Comparison of ENCODE assay signal across 25 cellular contexts in genomic region chr18:12085136-12085535, GRCh38. TPM values are rescaled to one million over a fixed set of nuclear protein-coding genes. Genes with fewer than 3 reads are reported as not detected.
DNase-seq lines count a peak whose midpoint lies in the region; ATAC-seq, FAIRE-seq and TF ChIP-seq lines count a peak whose summit lies in the region.
"Had no signal": no experiment of that assay in that cellular context is flagged by ENCODE, and none has a peak within 500 bp of the region (broad histone marks: within the 10 kb centered on the region; RNA-seq: fewer than 3 reads in every experiment).

No MANE protein-coding gene starts in this region.

- H3K4me3 ChIP-seq in H7 (ENCODE audit: insufficient read depth, low read depth, low read length) (no peak overlapping the region), K562 (no peak overlapping the region)

- DNase-seq in H7 (peak; percentile 58), K562 (ENCODE audit: extremely low read depth in 1 of 4, low spot score in 3 of 4) (no peak), islet precursor cell (peak; percentile 51), urothelium cell line (ENCODE audit: low spot score) (no peak), MCF 10A (ENCODE audit: unreplicated experiment) (no peak)
- DNase-seq: ACHN; BE2C; Caco-2; CD4-positive, alpha-beta T cell; DMS153; DMS79; GDM1; GOT3; HCEC 1CT; HFFc6; IMR-90; KBM-7 had no signal

- no peaks in the 10 kb centered on the region for H3K36me3 ChIP-seq in H7 (replicated peaks; ENCODE audit: control insufficient read depth, insufficient read depth, low read length)
- H3K36me3 ChIP-seq in K562 (ENCODE audit: control insufficient read depth, insufficient read depth, low read length): no peaks in the 10 kb centered on the region
- H3K36me3 ChIP-seq: BE2C had no signal

- BruUV-seq in K562 (replicated peaks; lab: Mats Ljungman, UMichigan): no TSS peak
- no TSS peak for BruUV-seq in MCF 10A (replicated peaks; lab: Mats Ljungman, UMichigan)

- no peak for FAIRE-seq in K562 (lab: Jason Lieb, UNC)
- peak; percentile 35 for FAIRE-seq in urothelium cell line (lab: Jason Lieb, UNC)
- FAIRE-seq: A204.1, GM12892, GM18507, HTR-8/SVneo had no signal

- peaks cover 20% of the 10 kb centered on the region for H3K4me1 Mint-ChIP-seq in MCF 10A (ENCODE audit: insufficient read depth, unreplicated experiment)

- H2AFZ ChIP-seq in K562 (ENCODE audit: low read depth, low read length): no peak overlapping the region

- H3K9me3 ChIP-seq in K562 (replicated peaks; ENCODE audit: control insufficient read depth, insufficient read depth, low read depth, low read length): no peaks in the 10 kb centered on the region
- H3K9me3 ChIP-seq: BE2C, Caco-2 had no signal

- no peaks in the 10 kb centered on the region for H3K36me3 Mint-ChIP-seq in MCF 10A (ENCODE audit: insufficient read depth, unreplicated experiment)

- H3K4me1 ChIP-seq in K562 (replicated peaks in 1 of 2; ENCODE audit: control insufficient read depth in 2 of 2, insufficient read depth in 2 of 2, low read length in 2 of 2): peaks cover 0 to 7% of the 10 kb centered on the region in 2 experiments; a peak in 1 of 5 replicates
- H3K4me1 ChIP-seq: BE2C, Caco-2 had no signal

- POLR2A ChIA-PET in K562 (lab: Yijun Ruan, JAX): no interaction called here
- POLR2A ChIA-PET in MCF 10A (lab: Yijun Ruan, JAX): interaction anchor here (0.6 kb wide), 1 partner anchor 231 kb away, joined by 3 read pairs; no protein-coding TSS in a partner anchor

- no peak overlapping the region for H3K4me2 ChIP-seq in K562 (ENCODE audit: insufficient read depth, low read length)

- TF ChIP-seq CTCF in K562 (IDR thresholded peaks at IDR 0.05 in 2 of 3, conservative IDR thresholded peaks at IDR 0.05 in 1 of 3; ENCODE audit: insufficient read depth in 2 of 3, low read depth in 1 of 3, low read length in 3 of 3) (no peak; a peak in 1 of 6 replicates), MCF 10A (IDR thresholded peaks at IDR 0.05; ENCODE audit: unreplicated experiment) (no peak)

- TF ChIP-seq POLR2A in K562 (conservative IDR thresholded peaks at IDR 0.05): no peak

- CTCF ChIA-PET in K562 (lab: Yijun Ruan, JAX; ENCODE audit: low intra/inter-chr PET ratio): no interaction called here
- CTCF ChIA-PET in MCF 10A (lab: Yijun Ruan, JAX): interaction anchor here (0.7 to 1.8 kb wide), 2 partner anchors 151 to 162 kb away, joined by 3 to 4 read pairs; no protein-coding TSS in a partner anchor

- no peaks in the 10 kb centered on the region; the same call in 1 of the 2 replicates for H4K20me1 ChIP-seq in K562 (replicated peaks; ENCODE audit: control insufficient read depth, insufficient read depth, low read length)

- no peak overlapping the region for H3K4me3 Mint-ChIP-seq in MCF 10A (ENCODE audit: unreplicated experiment)
- H3K4me3 Mint-ChIP-seq: CD4-positive, alpha-beta T cell; HFFc6 had no signal

- no peaks in the 10 kb centered on the region for H3K9me3 Mint-ChIP-seq in MCF 10A (ENCODE audit: unreplicated experiment)
- H3K9me3 Mint-ChIP-seq: CD4-positive, alpha-beta T cell; HFFc6 had no signal

- no peak for TF ChIP-seq EP300 in K562 (IDR thresholded peaks at IDR 0.05; ENCODE audit: low read length)

- no peaks in the 10 kb centered on the region for H3K9me1 ChIP-seq in K562 (ENCODE audit: control insufficient read depth, insufficient read depth, low read length)

- TF ChIP-seq RAD21 in K562 (CRISPR knock-in tag; conservative IDR thresholded peaks at IDR 0.05 in 1 of 2, IDR thresholded peaks at IDR 0.05 in 1 of 2): no peak

- intact Hi-C loops in K562 (cut with micrococcal nuclease): no loop called here
- intact Hi-C loops in MCF 10A (cut with micrococcal nuclease): no loop called here

- peak; percentile 35; the same call in 1 of the 3 replicates for ATAC-seq in K562
- no peak for ATAC-seq in HG03342 (IDR thresholded peaks at IDR 0.05; ENCODE audit: unreplicated experiment)
- ATAC-seq in GM21786 (IDR thresholded peaks at IDR 0.05; ENCODE audit: unreplicated experiment): no peak

- no peak overlapping the region for H3K9ac ChIP-seq in K562 (ENCODE audit: insufficient read depth in 1 of 2, low read depth in 2 of 2, low read length in 2 of 2)

- no peaks in the 10 kb centered on the region for H3K27me3 Mint-ChIP-seq in MCF 10A (ENCODE audit: insufficient read depth, unreplicated experiment)

- no peaks in the 10 kb centered on the region for H3K79me2 ChIP-seq in K562 (ENCODE audit: control insufficient read depth, insufficient read depth, low read length)

- in situ Hi-C loops in K562 (cut with MboI): no loop called here

- WGBS in K562 (ENCODE audit: insufficient coverage, low coverage, missing lambda C conversion rate): 9% methylated on average over 13 of the region's 13 CpGs

- H3K27me3 ChIP-seq in H7 (ENCODE audit: control insufficient read depth, insufficient read depth, low read length) (no peaks in the 10 kb centered on the region), K562 (ENCODE audit: control insufficient read depth in 2 of 2, insufficient read depth in 2 of 2, low read length in 2 of 2) (peaks cover 3 to 8% of the 10 kb centered on the region in 2 experiments; a peak in 4 of 5 replicates)
- H3K27me3 ChIP-seq: BE2C had no signal

- no peak overlapping the region for H3K27ac Mint-ChIP-seq in MCF 10A (ENCODE audit: low read depth, unreplicated experiment)
- H3K27ac Mint-ChIP-seq: CD4-positive, alpha-beta T cell; HFFc6 had no signal

- H3K27ac ChIP-seq in K562 (ENCODE audit: extremely low read depth, low read depth, low read length): no peak overlapping the region
- H3K27ac ChIP-seq: C4-2B had no signal

TF ChIP-seq in K562, 482 proteins besides CTCF, POLR2A, EP300 and RAD21 (continues in another document):
- no peak for TF ChIP-seq PRPF4 (IDR thresholded peaks at IDR 0.05; ENCODE audit: insufficient read depth, low read depth, low read length, poor library complexity, severe bottlenecking)
- TF ChIP-seq CGGBP1 (CRISPR knock-in tag; IDR thresholded peaks at IDR 0.05): no peak
- no peak for TF ChIP-seq NELFE (IDR thresholded peaks at IDR 0.05; ENCODE audit: insufficient read depth, insufficient read length)
- TF ChIP-seq FOS (IDR thresholded peaks at IDR 0.05; ENCODE audit: extremely low read depth, insufficient read length): no peak
- no peak for TF ChIP-seq FOXJ2 (tag; IDR thresholded peaks at IDR 0.05)
- TF ChIP-seq ZNF431 (CRISPR knock-in tag; IDR thresholded peaks at IDR 0.05): no peak
- no peak for TF ChIP-seq ZNF696 (CRISPR knock-in tag; conservative IDR thresholded peaks at IDR 0.05)
- no peak for TF ChIP-seq TBL1XR1 (IDR thresholded peaks at IDR 0.05; ENCODE audit: low read length in 2 of 2)
- no peak for TF ChIP-seq FOXK1 (CRISPR knock-in tag; IDR thresholded peaks at IDR 0.05; ENCODE audit: borderline replicate concordance)
- TF ChIP-seq TOE1 (IDR thresholded peaks at IDR 0.05; ENCODE audit: borderline replicate concordance): no peak
- no peak for TF ChIP-seq TOE1 (CRISPR knock-in tag; IDR thresholded peaks at IDR 0.05; ENCODE audit: borderline replicate concordance, low read depth)
- no peak for TF ChIP-seq ATF4 (CRISPR knock-in tag; IDR thresholded peaks at IDR 0.05)
- TF ChIP-seq FOSL1 (tag; conservative IDR thresholded peaks at IDR 0.05): no peak
- no peak for TF ChIP-seq MITF (IDR thresholded peaks at IDR 0.05)
- no peak for TF ChIP-seq SREBF1 (IDR thresholded peaks at IDR 0.05; ENCODE audit: borderline replicate concordance, low read depth, low read length)
- no peak for TF ChIP-seq FOXM1 (IDR thresholded peaks at IDR 0.05; ENCODE audit: low read depth)
- no peak for TF ChIP-seq FOXM1 (CRISPR knock-in tag; IDR thresholded peaks at IDR 0.05; ENCODE audit: low read depth)

RNA-seq across cellular contexts. Expression of gene ANKRD62, which starts 8.5 kb away (rescaled TPM):
- not detected in 2 replicates for total RNA-seq in H7 (2014; rRNA removed; shearing (Covaris generic))
- total RNA-seq in K562 (2011; cell fraction: chromatin; rRNA removed; ENCODE audit: low replicate concordance): 1.8 and 4.9 TPM in 2 replicates
- 1.0 and 2.2 TPM in 2 replicates for total RNA-seq in K562 (2011; cell fraction: nucleolus; rRNA removed)
- 1.9 and 2.1 TPM in 2 replicates for total RNA-seq in K562 (2011; cell fraction: nucleoplasm; rRNA removed)
- 0.33 and 0.45 TPM in 2 replicates for total RNA-seq in K562 (2014; rRNA removed)
- total RNA-seq in K562 (2014; rRNA removed; fragmentation: Illumina TruSeq; extraction: Trizol): 0.96 and 1.1 TPM in 2 replicates
- 0.83 and 1.1 TPM in 2 replicates for total RNA-seq in K562 (2015; rRNA removed; fragmentation: Illumina TruSeq; extraction: Trizol)
- total RNA-seq in K562 (2021): 0.44 and 0.69 TPM in 2 replicates
- polyA plus RNA-seq in K562 (2011; rRNA removed): not detected in 2 replicates
- not detected in 2 replicates for polyA plus RNA-seq in K562 (2011; cell fraction: cytosol; rRNA removed)
- not detected in 2 replicates for polyA plus RNA-seq in K562 (2011; cell fraction: nucleus; rRNA removed)
- 0.19 and 0.25 TPM in 2 replicates for polyA plus RNA-seq in K562 (2012)
- polyA plus RNA-seq in K562 (2014; fragmentation: Illumina TruSeq; extraction: Trizol): 0.18 and 0.31 TPM in 2 replicates
- polyA plus RNA-seq in K562 (2014; fragmentation: Nextera tagmentation; extraction: Ambion mirVana): under 1 TPM; 0.28 to 0.48 TPM
- 0.16 and 0.89 TPM in 2 replicates for polyA plus RNA-seq in K562 (2014; rRNA removed)
- not detected in 2 replicates for polyA minus RNA-seq in K562 (2011; rRNA and poly(A)+ RNA removed)
- polyA minus RNA-seq in K562 (2011; cell fraction: cytosol; rRNA and poly(A)+ RNA removed): not detected in 2 replicates
- 0.11 and 0.13 TPM in 2 replicates for polyA minus RNA-seq in K562 (2011; cell fraction: nucleus; rRNA and poly(A)+ RNA removed)
- not detected in 2 replicates for total RNA-seq in MCF 10A (2022)
- total RNA-seq: Caco-2; CD4-positive, alpha-beta T cell; Daoy; HFFc6; IMR-90 had no signal
- polyA plus RNA-seq: IMR-90 had no signal

Comparison
In these comparisons a context has a peak if more than half of its experiments do, and no peak if none do; other contexts are left out.
1. DNase-seq: peak in H7 (single experiment) and islet precursor cell (single experiment); none in K562 (0 of 4), urothelium cell line (single experiment) and MCF 10A (single experiment).